ENCODE assay signal across 13 cellular contexts in genomic region chr10:43962346-43963191, GRCh38.
DNase-seq lines count a peak whose midpoint lies in the region; FAIRE-seq and TF ChIP-seq lines count a peak whose summit lies in the region.
"Had no signal": no experiment of that assay in that cellular context is flagged by ENCODE, and none has a peak within 500 bp of the region (broad histone marks: within the 10 kb centered on the region; RNA-seq: fewer than 3 reads in every experiment).

No MANE protein-coding gene starts in this region.

- H3K27me3 Mint-ChIP-seq in activated naive CD4-positive, alpha-beta T cell treated with anti-CD3 and anti-CD28 coated beads for 36 hours (ENCODE audit: low read depth) = peaks cover 10% of the 10 kb centered on the region

- CTCF ChIA-PET in activated naive CD4-positive, alpha-beta T cell treated with anti-CD3 and anti-CD28 coated beads for 36 hours (lab: Charles Lee) = no interaction called here

- TF ChIP-seq POLR2A in GM12891 (IDR thresholded peaks at IDR 0.05; ENCODE audit: low read depth, low read length) = no peak

- no peaks in the 10 kb centered on the region for H3K36me3 ChIP-seq in tibial artery
- no peaks in the 10 kb centered on the region for H3K36me3 ChIP-seq in MG63

- no peak overlapping the region for H3K4me3 Mint-ChIP-seq in activated naive CD4-positive, alpha-beta T cell treated with anti-CD3 and anti-CD28 coated beads for 36 hours
- H3K4me3 Mint-ChIP-seq: CD8-positive, alpha-beta T cell had no signal

- peak overlapping the region; percentile 70 to 76 for H3K27ac ChIP-seq in tibial artery

- no peak overlapping the region for H3K27ac Mint-ChIP-seq in activated naive CD4-positive, alpha-beta T cell treated with anti-CD3 and anti-CD28 coated beads for 36 hours
- H3K27ac Mint-ChIP-seq: CD8-positive, alpha-beta T cell had no signal

- H3K27me3 ChIP-seq in tibial artery (no peaks in the 10 kb centered on the region), MG63 (no peaks in the 10 kb centered on the region)

- TF ChIP-seq CTCF in astrocyte of the cerebellum (IDR thresholded peaks at IDR 0.05; ENCODE audit: low read depth, low read length, missing control alignments) (no peak), tibial artery (IDR thresholded peaks at IDR 0.05) (no peak)

- peaks cover 11% of the 10 kb centered on the region for H3K4me1 Mint-ChIP-seq in activated naive CD4-positive, alpha-beta T cell treated with anti-CD3 and anti-CD28 coated beads for 36 hours (ENCODE audit: low read depth)

- H3K36me3 Mint-ChIP-seq in activated naive CD4-positive, alpha-beta T cell treated with anti-CD3 and anti-CD28 coated beads for 36 hours (ENCODE audit: low read depth) = no peaks in the 10 kb centered on the region
- H3K36me3 Mint-ChIP-seq: CD8-positive, alpha-beta T cell had no signal

- no peaks in the 10 kb centered on the region for H3K9me3 Mint-ChIP-seq in activated naive CD4-positive, alpha-beta T cell treated with anti-CD3 and anti-CD28 coated beads for 36 hours
- H3K9me3 Mint-ChIP-seq: CD8-positive, alpha-beta T cell had no signal

- no peak for FAIRE-seq in GM12891 (lab: Jason Lieb, UNC)

- in situ Hi-C loops in astrocyte of the cerebellum (cut with HindIII; ENCODE audit: low sequenced_read_pairs) = no loop called here

- H3K4me3 ChIP-seq in astrocyte of the cerebellum (ENCODE audit: low read depth, low read length) = no peak overlapping the region
- H3K4me3 ChIP-seq in tibial artery = no peak overlapping the region
- H3K4me3 ChIP-seq in MG63 = no peak overlapping the region

- DNase-seq in GM04504 (ENCODE audit: low read depth) (peak; percentile 36), astrocyte of the cerebellum (ENCODE audit: low read depth) (peak; percentile 63), iris pigment epithelial cell (ENCODE audit: low read depth) (peak; percentile 60), tibial artery (peak in 1 of 2 donors; percentile 56), MG63 (no peak), GM12891 (ENCODE audit: insufficient read length, low spot score) (no peak)
- no peak for DNase-seq in activated naive CD4-positive, alpha-beta T cell treated with anti-CD3 and anti-CD28 coated beads for 36 hours
- DNase-seq: MV-4-11; NCI-H2171 treated with DMSO at 0.1 percent for 48 hours; NK-92 treated with Interleukin-12 subunit alpha and Interleukin-12 subunit beta, amount 100 ng/mL, for 24 hours; SIG-M5; T-helper 9 cell had no signal

- peaks cover 5 to 78% (median 53%) of the 10 kb centered on the region in 4 donors for H3K4me1 ChIP-seq in tibial artery

- intact Hi-C loops in tibial artery (cut with DNase I; ENCODE audit: low total_unique reads) = loop anchor here (10.0 kb wide), 2 partner anchors 52 to 138 kb away; no protein-coding TSS in a partner anchor
- intact Hi-C loops in activated naive CD4-positive, alpha-beta T cell treated with anti-CD3 and anti-CD28 coated beads for 36 hours (cut with micrococcal nuclease) = no loop called here

- H3K9me3 ChIP-seq in tibial artery (no peaks in the 10 kb centered on the region), MG63 (no peaks in the 10 kb centered on the region)

TF ChIP-seq in GM12891, 5 proteins besides CTCF, POLR2A, EP300 and RAD21:
- TF ChIP-seq POLR2AphosphoS5 (IDR thresholded peaks at IDR 0.05; ENCODE audit: low read depth, low read length) (no peak), PAX5 (IDR thresholded peaks at IDR 0.05; ENCODE audit: insufficient read depth, low read length, severe bottlenecking) (no peak)
TF ChIP-seq in GM12891: peak in this region for 0.

Comparison
In these comparisons a context has a peak if more than half of its experiments do, and no peak if none do; other contexts are left out.
1. DNase-seq: peak in GM04504 (single experiment), astrocyte of the cerebellum (single experiment) and iris pigment epithelial cell (single experiment); none in activated naive CD4-positive, alpha-beta T cell treated with anti-CD3 and anti-CD28 coated beads for 36 hours (single experiment), MG63 (single experiment) and GM12891 (single experiment).